ENCODE assay signal across 29 cellular contexts in genomic region chr12:23502259-23502658, GRCh38.
"Had no signal": no experiment of that assay in that cellular context is flagged by ENCODE, and none has a peak within 500 bp of the region (broad histone marks: within the 10 kb centered on the region; RNA-seq: fewer than 3 reads in every experiment).

No MANE protein-coding gene starts in this region.

- FAIRE-seq: urothelium cell line had no signal

- H3K4me3 ChIP-seq: stomach, suprapubic skin, testis, thoracic aorta, thyroid gland, tibial artery, tibial nerve, transverse colon, upper lobe of left lung, upper lobe of right lung, uterus, vagina had no signal

- H3K27ac Mint-ChIP-seq: stimulated activated effector memory CD8-positive, alpha-beta T cell treated with anti-CD3 and anti-CD28 coated beads, Interleukin-12 subunit alpha, Interleukin-12 subunit beta, amount 100 ng/mL, for 72 hours; stimulated activated memory B cell treated with anti-CD40 and anti-IgM and Interleukin-4, amounts not matched to agents 10 μg/mL and 1 μg/mL and 100 μg/mL, for 72 hours; stimulated activated naive B cell treated with anti-CD40 and anti-IgM and Interleukin-4, amounts not matched to agents 10 μg/mL and 1 μg/mL and 100 μg/mL, for 72 hours; stimulated activated naive CD8-positive, alpha-beta T cell treated with anti-CD3 and anti-CD28 coated beads, Interleukin-15, Interleukin-2, amounts not matched to agents 100 ng/mL and 50 ng/mL, for 24 hours; type B pancreatic cell had no signal

- H3K36me3 Mint-ChIP-seq: stimulated activated effector memory CD8-positive, alpha-beta T cell treated with anti-CD3 and anti-CD28 coated beads, Interleukin-12 subunit alpha, Interleukin-12 subunit beta, amount 100 ng/mL, for 72 hours; stimulated activated naive B cell treated with anti-CD40 and anti-IgM and Interleukin-4, amounts not matched to agents 10 μg/mL and 1 μg/mL and 100 μg/mL, for 72 hours had no signal

- H3K27me3 Mint-ChIP-seq: stimulated activated memory B cell treated with anti-CD40 and anti-IgM and Interleukin-4, amounts not matched to agents 10 μg/mL and 1 μg/mL and 100 μg/mL, for 72 hours; stimulated activated naive B cell treated with anti-CD40 and anti-IgM and Interleukin-4, amounts not matched to agents 10 μg/mL and 1 μg/mL and 100 μg/mL, for 72 hours; stimulated activated naive CD8-positive, alpha-beta T cell treated with anti-CD3 and anti-CD28 coated beads, Interleukin-15, amount 100 ng/mL, for 72 hours; stimulated activated naive CD8-positive, alpha-beta T cell treated with anti-CD3 and anti-CD28 coated beads, Interleukin-15, Interleukin-2, amounts not matched to agents 100 ng/mL and 50 ng/mL, for 24 hours; type B pancreatic cell had no signal

- H3K4me3 Mint-ChIP-seq: stimulated activated effector memory CD8-positive, alpha-beta T cell treated with anti-CD3 and anti-CD28 coated beads, Interleukin-12 subunit alpha, Interleukin-12 subunit beta, amount 100 ng/mL, for 72 hours; stimulated activated memory B cell treated with anti-CD40 and anti-IgM and Interleukin-4, amounts not matched to agents 10 μg/mL and 1 μg/mL and 100 μg/mL, for 72 hours; stimulated activated naive B cell treated with anti-CD40 and anti-IgM and Interleukin-4, amounts not matched to agents 10 μg/mL and 1 μg/mL and 100 μg/mL, for 72 hours; stimulated activated naive CD8-positive, alpha-beta T cell treated with anti-CD3 and anti-CD28 coated beads, Interleukin-15, amount 100 ng/mL, for 72 hours; stimulated activated naive CD8-positive, alpha-beta T cell treated with anti-CD3 and anti-CD28 coated beads, Interleukin-15, Interleukin-2, amounts not matched to agents 100 ng/mL and 50 ng/mL, for 24 hours; type B pancreatic cell had no signal

- H3K27me3 ChIP-seq: stomach, suprapubic skin, testis, thyroid gland, tibial artery, tibial nerve, transverse colon, upper lobe of left lung, upper lobe of right lung, uterus, vagina had no signal

- H3K36me3 ChIP-seq: stomach, suprapubic skin, thoracic aorta, thyroid gland, tibial artery, tibial nerve, transverse colon, upper lobe of left lung, upper lobe of right lung, uterus, vagina had no signal

- H3K9me3 ChIP-seq: suprapubic skin, testis, thyroid gland, upper lobe of left lung, uterus, vagina had no signal

- H3K27ac ChIP-seq: stomach, suprapubic skin, testis, thoracic aorta, thyroid gland, tibial artery, tibial nerve, transverse colon, upper lobe of left lung, upper lobe of right lung, uterus, vagina had no signal

- ATAC-seq: stimulated activated effector memory CD8-positive, alpha-beta T cell treated with anti-CD3 and anti-CD28 coated beads, Interleukin-12 subunit alpha, Interleukin-12 subunit beta, amount 100 ng/mL, for 72 hours; stimulated activated memory B cell treated with anti-CD40 and anti-IgM and Interleukin-4, amounts not matched to agents 10 μg/mL and 1 μg/mL and 100 μg/mL, for 72 hours; stimulated activated naive B cell treated with anti-CD40 and anti-IgM and Interleukin-4, amounts not matched to agents 10 μg/mL and 1 μg/mL and 100 μg/mL, for 72 hours; stimulated activated naive CD8-positive, alpha-beta T cell treated with anti-CD3 and anti-CD28 coated beads, Interleukin-15, amount 100 ng/mL, for 72 hours; stimulated activated naive CD8-positive, alpha-beta T cell treated with anti-CD3 and anti-CD28 coated beads, Interleukin-15, Interleukin-2, amounts not matched to agents 100 U/mL and 50 U/mL, for 24 hours; upper lobe of right lung had no signal

- DNase-seq: stimulated activated CD4-positive, alpha-beta T cell treated with anti-CD3 and anti-CD28 coated beads, Interleukin-2, amount 100 ng/mL, for 48 hours; stimulated activated CD4-positive, alpha-beta T cell treated with anti-CD3 and anti-CD28 coated beads, Interleukin-4, amount 100 ng/mL, for 1 hour; stimulated activated CD4-positive, alpha-beta T cell treated with anti-CD3 and anti-CD28 coated beads, Interleukin-4, amount 100 ng/mL, for 24 hours; stimulated activated CD4-positive, alpha-beta T cell treated with anti-CD3 and anti-CD28 coated beads, Interleukin-4, amount 100 ng/mL, for 4 hours; stimulated activated CD8-positive, alpha-beta memory T cell treated with anti-CD3 and anti-CD28 coated beads, Interleukin-4, amount 100 ng/mL, for 48 hours; stimulated activated naive B cell treated with anti-CD40 and anti-IgM and Interleukin-4, amounts not matched to agents 10 μg/mL and 1 μg/mL and 100 μg/mL, for 72 hours; stimulated activated naive CD4-positive, alpha-beta T cell; stimulated activated naive CD4-positive, alpha-beta T cell treated with Interleukin-2 at 50 U/mL for 16 hours; stimulated activated naive CD8-positive, alpha-beta T cell treated with anti-CD3 and anti-CD28 coated beads, Interleukin-15, amount 100 ng/mL, for 72 hours; stimulated activated naive CD8-positive, alpha-beta T cell treated with anti-CD3 and anti-CD28 coated beads, Interleukin-15, Interleukin-2, amounts not matched to agents 100 U/mL and 50 U/mL, for 24 hours; stomach; substantia nigra; testis; thyroid gland; tibial artery; transverse colon; trophoblast cell; upper lobe of left lung; upper lobe of right lung; uterus had no signal

- H3K4me1 Mint-ChIP-seq: stimulated activated effector memory CD8-positive, alpha-beta T cell treated with anti-CD3 and anti-CD28 coated beads, Interleukin-12 subunit alpha, Interleukin-12 subunit beta, amount 100 ng/mL, for 72 hours; stimulated activated memory B cell treated with anti-CD40 and anti-IgM and Interleukin-4, amounts not matched to agents 10 μg/mL and 1 μg/mL and 100 μg/mL, for 72 hours; stimulated activated naive B cell treated with anti-CD40 and anti-IgM and Interleukin-4, amounts not matched to agents 10 μg/mL and 1 μg/mL and 100 μg/mL, for 72 hours; stimulated activated naive CD8-positive, alpha-beta T cell treated with anti-CD3 and anti-CD28 coated beads, Interleukin-15, amount 100 ng/mL, for 72 hours had no signal

- H3K4me1 ChIP-seq: stomach, suprapubic skin, testis, thyroid gland, tibial artery, tibial nerve, transverse colon, upper lobe of left lung, upper lobe of right lung, uterus, vagina had no signal
